Comparison of ENCODE assay signal across 34 cellular contexts in genomic region chr20:19697415-19697814, GRCh38.
"Had no signal": no experiment of that assay in that cellular context is flagged by ENCODE, and none has a peak within 500 bp of the region (broad histone marks: within the 10 kb centered on the region; RNA-seq: fewer than 3 reads in every experiment).

No MANE protein-coding gene starts in this region.

- DNase-seq: activated B cell treated with CpG ODN at 0.5 μM for 24 hours; activated CD4-positive, alpha-beta T cell treated with anti-CD3 and anti-CD28 coated beads for 48 hours; activated CD4-positive, alpha-beta T cell treated with anti-CD3 and anti-CD28 coated beads, Interleukin-2, amount 50 U/mL, for 4 hours; activated CD4-positive, CD25-positive, alpha-beta regulatory T cell treated with anti-CD3 and anti-CD28 coated beads, Interleukin-2, amount 50 U/mL, for 72 hours; activated CD8-positive, alpha-beta T cell treated with anti-CD3 and anti-CD28 coated beads for 36 hours; activated gamma-delta T cell treated with Interleukin-2 at 50 U/mL for 16 hours; activated naive CD4-positive, alpha-beta T cell treated with anti-CD3 and anti-CD28 coated beads for 36 hours; activated T-cell treated with anti-CD3 and anti-CD28 coated beads, Interleukin-2, amount 50 U/mL, for 24 hours; adrenal gland; NCI-H1092 treated with DMSO at 0.1 percent for 48 hours; NCI-H1417; NCI-H146; NCI-H187; NCI-H2029 treated with DMSO at 0.1 percent for 48 hours; NCI-H2107; NCI-H2171; NCI-H510A; NCI-H526; NCI-H748 treated with DMSO at 0.1 percent for 48 hours; NK-92 treated with Interleukin-12 subunit alpha and Interleukin-12 subunit beta, amount 100 ng/mL, for 24 hours; PC-9; Right ventricle myocardium superior; SW 1271; T-helper 1 cell; T-helper 2 cell; T-helper 9 cell had no signal

- ATAC-seq: activated CD8-positive, alpha-beta T cell treated with anti-CD3 and anti-CD28 coated beads for 36 hours; activated naive CD4-positive, alpha-beta T cell treated with anti-CD3 and anti-CD28 coated beads, Interleukin-2, amount 50 U/mL, for 72 hours had no signal

- H3K4me1 ChIP-seq: adrenal gland had no signal

- H3K4me3 Mint-ChIP-seq: activated B cell treated with CpG ODN at 0.5 μM for 24 hours; activated CD8-positive, alpha-beta T cell treated with anti-CD3 and anti-CD28 coated beads for 36 hours; activated naive CD4-positive, alpha-beta T cell treated with anti-CD3 and anti-CD28 coated beads for 36 hours; activated T-cell treated with anti-CD3 and anti-CD28 coated beads, Interleukin-2, amount 50 U/mL, for 24 hours; activated T-helper 1 cell treated with anti-CD3 and anti-CD28 coated beads, Interleukin-12 subunit alpha, Interleukin-12 subunit beta, Interleukin-2, Interleukin-4 antibody, amounts not matched to agents 30 ng/mL and 10 ng/mL and 1 ng/mL, durations not matched to agents 14 hours and 24 hours and 36 hours; brain; central memory CD8-positive, alpha-beta T cell had no signal

- H3K9ac ChIP-seq: KMS-11 had no signal

- H2AFZ ChIP-seq: PC-9 had no signal

- H3K9me3 Mint-ChIP-seq: activated T-helper 1 cell treated with anti-CD3 and anti-CD28 coated beads, Interleukin-12 subunit alpha, Interleukin-12 subunit beta, Interleukin-2, Interleukin-4 antibody, amounts not matched to agents 30 ng/mL and 10 ng/mL and 1 ng/mL, durations not matched to agents 14 hours and 24 hours and 36 hours had no signal

- H3K4me2 ChIP-seq: KMS-11, PC-9 had no signal

- H3K4me1 Mint-ChIP-seq: central memory CD8-positive, alpha-beta T cell had no signal

- FAIRE-seq: RCC 7860 had no signal

- H3K4me3 ChIP-seq: adrenal gland, cardiac muscle cell, PC-9 had no signal

- H3K36me3 ChIP-seq: adrenal gland, cardiac muscle cell had no signal

- H3K27ac Mint-ChIP-seq: activated B cell treated with CpG ODN at 0.5 μM for 24 hours; activated CD8-positive, alpha-beta T cell treated with anti-CD3 and anti-CD28 coated beads for 36 hours; activated naive CD4-positive, alpha-beta T cell treated with anti-CD3 and anti-CD28 coated beads for 36 hours; activated naive CD4-positive, alpha-beta T cell treated with anti-CD3 and anti-CD28 coated beads, Interleukin-2, amount 50 U/mL, for 72 hours; activated T-cell treated with anti-CD3 and anti-CD28 coated beads, Interleukin-2, amount 50 U/mL, for 24 hours; activated T-helper 1 cell treated with anti-CD3 and anti-CD28 coated beads, Interleukin-12 subunit alpha, Interleukin-12 subunit beta, Interleukin-2, Interleukin-4 antibody, amounts not matched to agents 30 ng/mL and 10 ng/mL and 1 ng/mL, durations not matched to agents 14 hours and 24 hours and 36 hours had no signal

- H3K9me3 ChIP-seq: adrenal gland had no signal

- H3K27me3 ChIP-seq: adrenal gland, cardiac muscle cell had no signal

- H3K27ac ChIP-seq: adrenal gland, cardiac muscle cell, KMS-11, PC-9, VCaP had no signal
